In the genomic region with DNA sequence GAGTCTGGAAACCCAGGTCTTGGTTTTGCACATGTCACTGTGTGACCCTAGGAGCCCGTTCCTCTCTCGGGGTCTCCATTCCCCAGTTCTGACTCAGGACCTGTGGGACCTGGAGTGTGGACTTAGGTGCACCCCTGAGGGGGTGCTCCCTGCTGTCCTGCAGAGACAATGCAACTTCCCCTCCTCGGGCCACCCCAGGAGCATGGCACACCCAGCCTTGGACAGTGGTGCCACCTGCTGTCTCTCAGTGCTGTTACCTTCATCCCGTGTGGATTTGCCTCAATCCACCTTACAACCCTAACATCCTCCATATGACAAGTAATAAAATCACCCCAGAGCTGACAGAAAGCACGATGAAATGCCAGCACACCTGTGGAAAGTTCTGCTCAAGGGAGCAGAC, we compare ENCODE assay signal across 8 cellular contexts. TPM values are rescaled to one million over a fixed set of nuclear protein-coding genes. Genes with fewer than 3 reads are reported as not detected.
A peak's percentile ranks its signal among the peaks of the same experiment; 100 is the strongest.
DNase-seq lines count a peak whose midpoint lies in the region; ATAC-seq and TF ChIP-seq lines count a peak whose summit lies in the region.

No MANE protein-coding gene starts in this region.

- H3K4me1 ChIP-seq in Loucy (ENCODE audit: insufficient read depth, low read length, poor library complexity, severe bottlenecking): no peaks in the 10 kb centered on the region
- H3K4me1 ChIP-seq in suprapubic skin: no peaks in the 10 kb centered on the region

- no peaks in the 10 kb centered on the region for H3K9me3 ChIP-seq in Loucy (ENCODE audit: insufficient read depth, low read depth, low read length)
- no peaks in the 10 kb centered on the region for H3K9me3 ChIP-seq in suprapubic skin

- no peak overlapping the region for H3K4me3 ChIP-seq in Loucy (ENCODE audit: low read length, poor library complexity, severe bottlenecking)
- H3K4me3 ChIP-seq in suprapubic skin: no peak overlapping the region

- no peak overlapping the region for H3K27ac Mint-ChIP-seq in activated naive CD8-positive, alpha-beta T cell treated with anti-CD3 and anti-CD28 coated beads for 36 hours

- no peak for TF ChIP-seq EP300 in suprapubic skin (IDR thresholded peaks at IDR 0.05)

- no peaks in the 10 kb centered on the region for H4K20me1 ChIP-seq in Loucy (ENCODE audit: insufficient read depth, low read length, poor library complexity, severe bottlenecking)

- H3F3A ChIP-seq in Loucy (ENCODE audit: low read depth): no peaks in the 10 kb centered on the region

- H3K4me1 Mint-ChIP-seq in activated naive CD8-positive, alpha-beta T cell treated with anti-CD3 and anti-CD28 coated beads for 36 hours: no peaks in the 10 kb centered on the region

- H3K36me3 Mint-ChIP-seq in activated naive CD8-positive, alpha-beta T cell treated with anti-CD3 and anti-CD28 coated beads for 36 hours: no peaks in the 10 kb centered on the region

- H3K27me3 ChIP-seq in Loucy (ENCODE audit: insufficient read depth, low read length, poor library complexity, severe bottlenecking) (no peaks in the 10 kb centered on the region), suprapubic skin (no peaks in the 10 kb centered on the region)

- H3K79me2 ChIP-seq in Loucy (ENCODE audit: insufficient read depth, low read length): no peaks in the 10 kb centered on the region

- H2AFZ ChIP-seq in Loucy (ENCODE audit: low read length): no peak overlapping the region

- peak; percentile 76 for TF ChIP-seq CTCF in C4-2B (conservative IDR thresholded peaks at IDR 0.05)
- TF ChIP-seq CTCF in Loucy (conservative IDR thresholded peaks at IDR 0.05; ENCODE audit: low read length): peak; percentile 50
- TF ChIP-seq CTCF in suprapubic skin (IDR thresholded peaks at IDR 0.05): peak in 1 of 2 donors; percentile 28

- no peak overlapping the region for H3K4me2 ChIP-seq in Loucy (ENCODE audit: low read depth, low read length, poor library complexity, severe bottlenecking)

- peak; percentile 22 for DNase-seq in activated naive CD8-positive, alpha-beta T cell treated with anti-CD3 and anti-CD28 coated beads for 36 hours
- DNase-seq in lung microvascular endothelial cell (ENCODE audit: low read depth in 2 of 2): peak; percentile 32 to 71
- no peak for DNase-seq in suprapubic skin (ENCODE audit: low spot score in 2 of 2)
- no peak for DNase-seq in NCI-H1694 treated with DMSO at 0.1 percent for 48 hours (lab: John Stamatoyannopoulos, UW)
- DNase-seq in RKO (ENCODE audit: low spot score): no peak

- H3K4me3 Mint-ChIP-seq in activated naive CD8-positive, alpha-beta T cell treated with anti-CD3 and anti-CD28 coated beads for 36 hours: no peak overlapping the region

- H3K9me3 Mint-ChIP-seq in activated naive CD8-positive, alpha-beta T cell treated with anti-CD3 and anti-CD28 coated beads for 36 hours: no peaks in the 10 kb centered on the region

- no peak overlapping the region for H3K9ac ChIP-seq in Loucy (ENCODE audit: low read depth, low read length, poor library complexity, severe bottlenecking)

- H3K9me2 ChIP-seq in Loucy (replicated peaks; ENCODE audit: low read depth, low read length): no peaks in the 10 kb centered on the region

- ATAC-seq in HG03571 (IDR thresholded peaks at IDR 0.05; ENCODE audit: unreplicated experiment): no peak

- no peaks in the 10 kb centered on the region for H3K36me3 ChIP-seq in Loucy (ENCODE audit: insufficient read depth, low read length)
- peaks cover 44% of the 10 kb centered on the region for H3K36me3 ChIP-seq in suprapubic skin

- 43% methylated on average over 5 of the region's 5 CpGs for WGBS in suprapubic skin

- TF ChIP-seq POLR2A in suprapubic skin (IDR thresholded peaks at IDR 0.05): no peak

- H3K27me3 Mint-ChIP-seq in activated naive CD8-positive, alpha-beta T cell treated with anti-CD3 and anti-CD28 coated beads for 36 hours: no peaks in the 10 kb centered on the region

- H3K27ac ChIP-seq in C4-2B (no peak overlapping the region), suprapubic skin (no peak overlapping the region)

RNA-seq across cellular contexts. Expression of gene CRYBB3, which starts 27.5 kb away (rescaled TPM):
- under 1 TPM; 0.26 to 0.35 TPM for total RNA-seq in activated naive CD8-positive, alpha-beta T cell treated with anti-CD3 and anti-CD28 coated beads for 36 hours
- total RNA-seq in lung microvascular endothelial cell: under 0.01 and 0.22 TPM in 2 replicates
- total RNA-seq in suprapubic skin: not detected

RNA-seq across cellular contexts. Expression of gene CRYBB2, which starts 47.3 kb away (rescaled TPM):
- not detected for total RNA-seq in activated naive CD8-positive, alpha-beta T cell treated with anti-CD3 and anti-CD28 coated beads for 36 hours
- total RNA-seq in lung microvascular endothelial cell (under 0.01 TPM in 1 of 2 replicates, not detected in the other), suprapubic skin (1 to 10 TPM in 1 of 4 donors, not detected in 3; 2.0 TPM)

Comparison
In these comparisons a context has a peak if more than half of its experiments do, and no peak if none do; other contexts are left out.
1. DNase-seq: peak in activated naive CD8-positive, alpha-beta T cell treated with anti-CD3 and anti-CD28 coated beads for 36 hours (single experiment) and lung microvascular endothelial cell (2 of 2); none in suprapubic skin (0 of 2), NCI-H1694 treated with DMSO at 0.1 percent for 48 hours (single experiment) and RKO (single experiment).